1 cellular context compared by ENCODE assay signal in the genomic region with DNA sequence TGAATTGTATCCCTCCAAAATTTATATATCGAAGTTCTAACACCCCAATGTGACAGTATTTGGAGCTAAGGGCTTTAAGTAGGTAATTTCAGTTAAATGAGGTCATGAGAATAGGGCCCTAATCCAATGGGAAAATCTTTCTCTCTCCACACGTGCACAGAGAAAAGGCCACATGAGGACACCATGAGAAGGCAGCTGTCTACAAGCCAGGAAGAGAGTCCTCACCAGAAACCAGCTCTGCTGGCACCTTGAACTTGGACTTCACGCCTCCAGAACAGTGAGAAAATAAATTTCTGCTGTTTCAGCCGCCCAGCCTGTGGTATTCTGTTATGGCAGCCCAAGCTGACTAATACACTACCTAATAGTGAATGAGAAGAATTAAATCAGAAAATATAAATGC.
A peak's percentile ranks its signal among the peaks of the same experiment; 100 is the strongest.
TF ChIP-seq lines count a peak whose summit lies in the region.

No MANE protein-coding gene starts in this region.

TF ChIP-seq in HepG2, 621 proteins besides CTCF, POLR2A, EP300 and RAD21:
- TF ChIP-seq, protein P1, sequence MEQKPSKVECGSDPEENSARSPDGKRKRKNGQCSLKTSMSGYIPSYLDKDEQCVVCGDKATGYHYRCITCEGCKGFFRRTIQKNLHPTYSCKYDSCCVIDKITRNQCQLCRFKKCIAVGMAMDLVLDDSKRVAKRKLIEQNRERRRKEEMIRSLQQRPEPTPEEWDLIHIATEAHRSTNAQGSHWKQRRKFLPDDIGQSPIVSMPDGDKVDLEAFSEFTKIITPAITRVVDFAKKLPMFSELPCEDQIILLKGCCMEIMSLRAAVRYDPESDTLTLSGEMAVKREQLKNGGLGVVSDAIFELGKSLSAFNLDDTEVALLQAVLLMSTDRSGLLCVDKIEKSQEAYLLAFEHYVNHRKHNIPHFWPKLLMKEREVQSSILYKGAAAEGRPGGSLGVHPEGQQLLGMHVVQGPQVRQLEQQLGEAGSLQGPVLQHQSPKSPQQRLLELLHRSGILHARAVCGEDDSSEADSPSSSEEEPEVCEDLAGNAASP (CRISPR knock-in tag; IDR thresholded peaks at IDR 0.05; ENCODE audit: borderline replicate concordance) = peak; percentile 65; the same call in 1 of the 2 replicates
- no peak for TF ChIP-seq SRF (IDR thresholded peaks at IDR 0.05; ENCODE audit: low read depth, low read length)
- TF ChIP-seq, protein P2, sequence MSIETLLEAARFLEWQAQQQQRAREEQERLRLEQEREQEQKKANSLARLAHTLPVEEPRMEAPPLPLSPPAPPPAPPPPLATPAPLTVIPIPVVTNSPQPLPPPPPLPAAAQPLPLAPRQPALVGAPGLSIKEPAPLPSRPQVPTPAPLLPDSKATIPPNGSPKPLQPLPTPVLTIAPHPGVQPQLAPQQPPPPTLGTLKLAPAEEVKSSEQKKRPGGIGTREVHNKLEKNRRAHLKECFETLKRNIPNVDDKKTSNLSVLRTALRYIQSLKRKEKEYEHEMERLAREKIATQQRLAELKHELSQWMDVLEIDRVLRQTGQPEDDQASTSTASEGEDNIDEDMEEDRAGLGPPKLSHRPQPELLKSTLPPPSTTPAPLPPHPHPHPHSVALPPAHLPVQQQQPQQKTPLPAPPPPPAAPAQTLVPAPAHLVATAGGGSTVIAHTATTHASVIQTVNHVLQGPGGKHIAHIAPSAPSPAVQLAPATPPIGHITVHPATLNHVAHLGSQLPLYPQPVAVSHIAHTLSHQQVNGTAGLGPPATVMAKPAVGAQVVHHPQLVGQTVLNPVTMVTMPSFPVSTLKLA (IDR thresholded peaks at IDR 0.05) = 0 out of 2 replicates have a peak, but pooled peaks have one; percentile 8
